9 cellular contexts compared by ENCODE assay signal in the genomic region with DNA sequence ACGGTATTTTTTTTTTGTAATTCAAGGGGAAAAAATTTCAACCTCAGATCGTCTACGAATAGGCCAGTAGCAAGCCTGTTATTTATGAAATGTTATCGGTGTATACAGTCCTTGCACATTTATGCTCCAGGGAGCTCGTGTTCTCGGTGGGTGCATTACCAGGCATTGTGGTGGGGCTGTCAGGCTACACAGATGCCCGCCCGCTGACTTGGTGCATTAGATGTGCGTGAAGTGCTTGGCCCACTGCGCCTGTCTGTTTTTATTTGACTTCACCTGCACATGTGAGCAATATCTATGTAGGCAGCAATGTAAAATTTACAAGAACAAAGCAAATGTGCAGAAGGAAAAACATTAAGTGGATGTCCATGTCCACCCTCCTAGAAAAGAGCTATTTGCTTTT.
DNase-seq lines count a peak whose midpoint lies in the region; ATAC-seq and TF ChIP-seq lines count a peak whose summit lies in the region.
"Had no signal": no experiment of that assay in that cellular context is flagged by ENCODE, and none has a peak within 500 bp of the region (broad histone marks: within the 10 kb centered on the region; RNA-seq: fewer than 3 reads in every experiment).

No MANE protein-coding gene starts in this region.

- peaks cover 62% of the 10 kb centered on the region for H3K4me1 ChIP-seq in BLaER1
- H3K4me1 ChIP-seq in OCI-LY1 (ENCODE audit: insufficient read depth, low read length, severe bottlenecking) = peaks cover 45% of the 10 kb centered on the region
- H3K4me1 ChIP-seq in duodenal mucosa (ENCODE audit: control insufficient read depth in 1 of 2, insufficient read depth in 2 of 2, low read length in 2 of 2) = peaks cover 8 to 24% of the 10 kb centered on the region in 2 donors
- H3K4me1 ChIP-seq in neutrophil (ENCODE audit: control insufficient read depth in 1 of 2, insufficient read depth in 1 of 2, low read depth in 1 of 2, low read length in 1 of 2) = peaks cover 23 to 27% of the 10 kb centered on the region in 2 experiments

- H3F3A ChIP-seq in OCI-LY1 (ENCODE audit: insufficient read depth, low read length) = no peaks in the 10 kb centered on the region

- H4K20me1 ChIP-seq in BLaER1 (peaks cover 69% of the 10 kb centered on the region), OCI-LY1 (ENCODE audit: insufficient read depth, low read length) (no peaks in the 10 kb centered on the region)

- H3K4me3 ChIP-seq in BLaER1 (peak overlapping the region; percentile 89), OCI-LY1 (ENCODE audit: low read depth, low read length, poor library complexity, severe bottlenecking) (peak overlapping the region; percentile 90), duodenal mucosa (ENCODE audit: low read depth in 1 of 2, low read length in 2 of 2) (peak overlapping the region in 1 of 2 donors; percentile 90), neutrophil (ENCODE audit: low read depth in 1 of 2, low read length in 1 of 2) (no peak overlapping the region)

- no peak overlapping the region for H2AFZ ChIP-seq in OCI-LY1 (ENCODE audit: low read length)

- H3K9ac ChIP-seq in BLaER1 (peak overlapping the region; percentile 95), OCI-LY1 (ENCODE audit: low read length) (peak overlapping the region; percentile 91; the same call in 1 of the 2 replicates), duodenal mucosa (ENCODE audit: low read depth in 1 of 2, low read length in 2 of 2) (peak overlapping the region; percentile 52 to 93)

- TF ChIP-seq CTCF in OCI-LY1 (IDR thresholded peaks at IDR 0.05; ENCODE audit: low read length) (no peak), neutrophil (IDR thresholded peaks at IDR 0.05) (no peak)

- no peaks in the 10 kb centered on the region for H3K9me2 ChIP-seq in OCI-LY1 (ENCODE audit: low read depth, low read length)

- H3K27me3 ChIP-seq in BLaER1 = no peaks in the 10 kb centered on the region
- H3K27me3 ChIP-seq in OCI-LY1 (ENCODE audit: insufficient read depth, low read length) = no peaks in the 10 kb centered on the region
- no peaks in the 10 kb centered on the region for H3K27me3 ChIP-seq in duodenal mucosa (ENCODE audit: control insufficient read depth in 1 of 2, insufficient read depth in 2 of 2, low read length in 2 of 2)
- H3K27me3 ChIP-seq in neutrophil = no peaks in the 10 kb centered on the region

- peaks cover 65% of the 10 kb centered on the region for H3K79me2 ChIP-seq in OCI-LY1 (ENCODE audit: insufficient read depth, low read length)

- peak overlapping the region; percentile 99 for H3K4me2 ChIP-seq in BLaER1
- H3K4me2 ChIP-seq in OCI-LY1 (ENCODE audit: low read length) = peak overlapping the region; percentile 83

- DNase-seq in NCI-H2107 treated with DMSO at 0.1 percent for 48 hours (lab: John Stamatoyannopoulos, UW; ENCODE audit: unreplicated experiment) (no peak), GM19238 (ENCODE audit: insufficient read length, low spot score) (no peak), NCI-H345 treated with DMSO at 0.1 percent for 48 hours (lab: John Stamatoyannopoulos, UW; ENCODE audit: unreplicated experiment) (no peak)
- DNase-seq: NCI-H526 treated with DMSO at 0.1 percent for 48 hours had no signal

- H3K36me3 ChIP-seq in BLaER1 (peaks cover 19% of the 10 kb centered on the region), OCI-LY1 (ENCODE audit: insufficient read depth, low read length) (peaks cover 9% of the 10 kb centered on the region; the same call in 1 of the 2 replicates), duodenal mucosa (ENCODE audit: control insufficient read depth in 1 of 2, insufficient read depth in 2 of 2, low read length in 2 of 2) (peaks cover 4 to 7% of the 10 kb centered on the region in 2 donors), neutrophil (no peaks in the 10 kb centered on the region)

- ATAC-seq in HG03135 (IDR thresholded peaks at IDR 0.05; ENCODE audit: unreplicated experiment) = no peak

- H3K9me3 ChIP-seq in BLaER1 = no peaks in the 10 kb centered on the region
- H3K9me3 ChIP-seq in OCI-LY1 (ENCODE audit: low read length) = no peaks in the 10 kb centered on the region
- no peaks in the 10 kb centered on the region for H3K9me3 ChIP-seq in duodenal mucosa (ENCODE audit: control insufficient read depth in 1 of 2, low read length in 2 of 2)
- no peaks in the 10 kb centered on the region for H3K9me3 ChIP-seq in neutrophil

- H3K27ac ChIP-seq in BLaER1 (peak overlapping the region; percentile 94; the same call in 1 of the 2 replicates), OCI-LY1 (ENCODE audit: low read depth, low read length, poor library complexity, severe bottlenecking) (peak overlapping the region; percentile 62), duodenal mucosa (ENCODE audit: low read depth, low read length) (no peak overlapping the region), neutrophil (peak overlapping the region; percentile 74)

Comparison
In these comparisons a context has a peak if more than half of its experiments do, and no peak if none do; other contexts are left out.
1. H3K4me3 ChIP-seq: peak in BLaER1 (single experiment) and OCI-LY1 (single experiment); none in neutrophil (0 of 2).
2. Peak in every context shown above with its lines, with median percentiles within 50 percentile points of each other: H3K9ac ChIP-seq.